27 cellular contexts compared by ENCODE assay signal in the genomic region with DNA sequence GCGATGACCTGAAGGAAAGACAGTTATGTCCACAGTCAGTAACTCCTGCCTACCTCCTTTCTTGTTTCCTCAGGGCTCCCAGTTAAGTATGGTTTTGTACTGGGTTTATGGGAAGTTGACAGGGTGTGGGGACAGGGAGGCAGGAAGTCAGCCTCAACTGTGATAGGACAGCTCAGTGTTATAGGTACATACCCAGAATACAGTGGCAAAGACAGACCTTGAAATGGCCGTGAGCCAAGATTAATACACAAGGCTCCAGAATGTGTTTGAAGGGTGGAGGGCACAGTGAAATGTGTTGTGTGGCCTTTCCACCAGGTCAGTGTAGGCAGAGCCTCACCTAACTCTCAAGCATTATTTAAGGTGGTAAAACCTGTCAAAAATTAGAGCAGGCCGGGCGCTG. TPM values are rescaled to one million over a fixed set of nuclear protein-coding genes. Genes with fewer than 3 reads are reported as not detected.
DNase-seq lines count a peak whose midpoint lies in the region; ATAC-seq, FAIRE-seq and TF ChIP-seq lines count a peak whose summit lies in the region.
"Had no signal": no experiment of that assay in that cellular context is flagged by ENCODE, and none has a peak within 500 bp of the region (broad histone marks: within the 10 kb centered on the region; RNA-seq: fewer than 3 reads in every experiment).

No MANE protein-coding gene starts in this region.

- H3K36me3 Mint-ChIP-seq in activated naive CD4-positive, alpha-beta T cell treated with anti-CD3 and anti-CD28 coated beads, Interleukin-2, amount 50 U/mL, for 24 hours: no peaks in the 10 kb centered on the region
- H3K36me3 Mint-ChIP-seq in activated B cell treated with CpG ODN at 0.5 μM for 24 hours (ENCODE audit: low read depth): no peaks in the 10 kb centered on the region

- H2BK15ac ChIP-seq in H1 (ENCODE audit: low read length): no peak overlapping the region

- H2BK12ac ChIP-seq in H1 (ENCODE audit: low read depth, low read length): no peak overlapping the region

- WGBS in H1 (ENCODE audit: extremely low coverage in 1 of 2, insufficient coverage in 1 of 2, insufficient read length in 1 of 2, insufficient replicate concordance in 2 of 2, low coverage in 1 of 2, low lambda C conversion rate in 2 of 2, missing lambda C conversion rate in 1 of 2), 2 experiments: 100% methylated on average over 4 of the region's 4 CpGs; no CpG with 5 or more reads in 1 of the 2 experiments
- WGBS in esophagus squamous epithelium, 2 donors: 78 to 88% methylated on average over 4 of the region's 4 CpGs

- TF ChIP-seq RAD21 in H1 (IDR thresholded peaks at IDR 0.05 in 1 of 2, conservative IDR thresholded peaks at IDR 0.05 in 1 of 2; ENCODE audit: low read depth in 2 of 2, low read length in 2 of 2): no peak

- no peak overlapping the region for H3K56ac ChIP-seq in H1 (replicated peaks; ENCODE audit: insufficient read length, low read depth, low read length)

- H3K23me2 ChIP-seq in H1 (ENCODE audit: low read depth, low read length): no peaks in the 10 kb centered on the region

- H3K36me3 ChIP-seq in H1 (ENCODE audit: control insufficient read depth in 2 of 4, insufficient read depth in 4 of 4, low read length in 3 of 4) (no peaks in the 10 kb centered on the region), esophagus squamous epithelium (no peaks in the 10 kb centered on the region)
- H3K36me3 ChIP-seq: SJSA1, stomach, upper lobe of left lung had no signal

- H2BK120ac ChIP-seq in H1 (replicated peaks; ENCODE audit: low read depth, low read length): no peak overlapping the region

- H2BK5ac ChIP-seq in H1 (ENCODE audit: low read depth, low read length): no peak overlapping the region

- no peak overlapping the region for H4K5ac ChIP-seq in H1 (ENCODE audit: insufficient read length, low read depth, low read length)

- no peak overlapping the region for H2AFZ ChIP-seq in H1 (ENCODE audit: low read length)

- no peak overlapping the region for H3K4me3 Mint-ChIP-seq in activated naive CD4-positive, alpha-beta T cell treated with anti-CD3 and anti-CD28 coated beads, Interleukin-2, amount 50 U/mL, for 24 hours
- H3K4me3 Mint-ChIP-seq in activated B cell treated with CpG ODN at 0.5 μM for 24 hours: no peak overlapping the region
- H3K4me3 Mint-ChIP-seq in stimulated activated naive CD8-positive, alpha-beta T cell treated with anti-CD3 and anti-CD28 coated beads, Interleukin-15, amount 100 ng/mL, for 72 hours: peak overlapping the region; percentile 51 to 74
- H3K4me3 Mint-ChIP-seq: neural crest cell had no signal

- H3K9ac ChIP-seq in H1 (replicated peaks in 1 of 4; ENCODE audit: extremely low read depth in 1 of 4, low read depth in 3 of 4, low read length in 3 of 4): no peak overlapping the region

- H3K79me1 ChIP-seq in H1 (ENCODE audit: low read depth, low read length): no peaks in the 10 kb centered on the region

- H3K23ac ChIP-seq in H1 (ENCODE audit: insufficient read length): no peak overlapping the region

- H2AK5ac ChIP-seq in H1 (ENCODE audit: low read depth, low read length): no peak overlapping the region

- H3K9me3 Mint-ChIP-seq in activated naive CD4-positive, alpha-beta T cell treated with anti-CD3 and anti-CD28 coated beads, Interleukin-2, amount 50 U/mL, for 24 hours: no peaks in the 10 kb centered on the region
- H3K9me3 Mint-ChIP-seq in activated B cell treated with CpG ODN at 0.5 μM for 24 hours: no peaks in the 10 kb centered on the region
- H3K9me3 Mint-ChIP-seq in stimulated activated naive CD8-positive, alpha-beta T cell treated with anti-CD3 and anti-CD28 coated beads, Interleukin-15, amount 100 ng/mL, for 72 hours: no peaks in the 10 kb centered on the region
- H3K9me3 Mint-ChIP-seq: neural crest cell had no signal

- no peak overlapping the region for H4K91ac ChIP-seq in H1 (replicated peaks; ENCODE audit: insufficient read length, low read length)

- TF ChIP-seq POLR2A in H1 (IDR thresholded peaks at IDR 0.05; ENCODE audit: control extremely low read depth in 1 of 2, low read depth in 2 of 2, low read length in 2 of 2) (no peak), esophagus squamous epithelium (IDR thresholded peaks at IDR 0.05) (no peak)

- no peak overlapping the region for H4K8ac ChIP-seq in H1 (ENCODE audit: extremely low read depth, insufficient read depth, low read length)

- TF ChIP-seq CTCF in activated B cell treated with CpG ODN at 0.5 μM for 24 hours (IDR thresholded peaks at IDR 0.05): no peak
- TF ChIP-seq CTCF in H1 (IDR thresholded peaks at IDR 0.05; ENCODE audit: control extremely low read depth in 1 of 3, insufficient read depth in 1 of 3, low read depth in 1 of 3, low read length in 3 of 3): no peak
- TF ChIP-seq CTCF in esophagus squamous epithelium (IDR thresholded peaks at IDR 0.05): no peak

- intact Hi-C loops in activated B cell treated with CpG ODN at 0.5 μM for 24 hours (cut with micrococcal nuclease) (loop anchor here (10.0 kb wide), 3 partner anchors 244 to 814 kb away; partner anchors contain the start of gene CSRNP2), esophagus squamous epithelium (cut with DNase I) (no loop called here)

- peak overlapping the region; percentile 91 for H3K27ac Mint-ChIP-seq in activated naive CD4-positive, alpha-beta T cell treated with anti-CD3 and anti-CD28 coated beads, Interleukin-2, amount 50 U/mL, for 24 hours
- peak overlapping the region; percentile 24 for H3K27ac Mint-ChIP-seq in activated B cell treated with CpG ODN at 0.5 μM for 24 hours
- H3K27ac Mint-ChIP-seq in stimulated activated naive CD8-positive, alpha-beta T cell treated with anti-CD3 and anti-CD28 coated beads, Interleukin-15, amount 100 ng/mL, for 72 hours: peak overlapping the region in 1 of 2 donors; percentile 49

- no peak for DNase-seq in activated naive CD4-positive, alpha-beta T cell (lab: John Stamatoyannopoulos, UW)
- DNase-seq in activated B cell treated with CpG ODN at 0.5 μM for 24 hours (no peak), H1 (ENCODE audit: low read depth in 1 of 2, low spot score in 2 of 2) (no peak), esophagus squamous epithelium (lab: John Stamatoyannopoulos, UW) (no peak), NCI-H2171 treated with DMSO at 0.1 percent for 48 hours (lab: John Stamatoyannopoulos, UW) (no peak), LoVo (ENCODE audit: low spot score) (no peak)
- no peak for DNase-seq in stimulated activated naive CD8-positive, alpha-beta T cell treated with anti-CD3 and anti-CD28 coated beads, Interleukin-15, amount 100 ng/mL, for 72 hours
- DNase-seq: activated gamma-delta T cell treated with Interleukin-2 at 50 U/mL for 16 hours; COR-L47; DND-41; H7; NCI-H1092 treated with DMSO at 0.1 percent for 48 hours; NCI-H2029 treated with DMSO at 0.1 percent for 48 hours; NCI-H446 treated with DMSO at 0.1 percent for 48 hours; stimulated activated CD4-positive, alpha-beta T cell treated with anti-CD3 and anti-CD28 coated beads, Interleukin-2, amount 100 ng/mL, for 48 hours; stomach; T1000; upper lobe of left lung had no signal

- H3K79me2 ChIP-seq in H1 (ENCODE audit: control insufficient read depth in 1 of 2, insufficient read depth in 2 of 2, low read length in 2 of 2): no peaks in the 10 kb centered on the region

- H3K4me2 ChIP-seq in H1 (ENCODE audit: insufficient read depth in 1 of 2, low read depth in 2 of 2, low read length in 2 of 2): no peak overlapping the region

- no peak for FAIRE-seq in H1 (lab: Jason Lieb, UNC)
- FAIRE-seq: HTR-8/SVneo had no signal

- TF ChIP-seq EP300 in H1 (IDR thresholded peaks at IDR 0.05; ENCODE audit: borderline replicate concordance in 1 of 2, low read depth in 2 of 2, low read length in 2 of 2): no peak

- H3K4me1 Mint-ChIP-seq in activated naive CD4-positive, alpha-beta T cell treated with anti-CD3 and anti-CD28 coated beads, Interleukin-2, amount 50 U/mL, for 24 hours: peaks cover 70% of the 10 kb centered on the region
- peaks cover 64% of the 10 kb centered on the region for H3K4me1 Mint-ChIP-seq in activated B cell treated with CpG ODN at 0.5 μM for 24 hours
- peaks cover 47% of the 10 kb centered on the region for H3K4me1 Mint-ChIP-seq in stimulated activated naive CD8-positive, alpha-beta T cell treated with anti-CD3 and anti-CD28 coated beads, Interleukin-15, amount 100 ng/mL, for 72 hours

- no peak overlapping the region for H2BK20ac ChIP-seq in H1 (ENCODE audit: low read length)

- POLR2A ChIA-PET in activated B cell treated with CpG ODN at 0.5 μM for 24 hours (lab: Charles Lee) (no interaction called here), H1 (lab: Charles Lee; ENCODE audit: partially characterized antibody) (no interaction called here)

- H3K4ac ChIP-seq in H1 (replicated peaks; ENCODE audit: insufficient read length, low read depth, low read length): no peak overlapping the region

- H3K27me3 Mint-ChIP-seq in activated naive CD4-positive, alpha-beta T cell treated with anti-CD3 and anti-CD28 coated beads, Interleukin-2, amount 50 U/mL, for 24 hours: no peaks in the 10 kb centered on the region
- no peaks in the 10 kb centered on the region for H3K27me3 Mint-ChIP-seq in activated B cell treated with CpG ODN at 0.5 μM for 24 hours
- H3K27me3 Mint-ChIP-seq in stimulated activated naive CD8-positive, alpha-beta T cell treated with anti-CD3 and anti-CD28 coated beads, Interleukin-15, amount 100 ng/mL, for 72 hours: no peaks in the 10 kb centered on the region

- H3K4me1 ChIP-seq in H1 (replicated peaks in 1 of 4; ENCODE audit: control insufficient read depth in 3 of 4, insufficient read depth in 4 of 4, low read length in 3 of 4): no peaks in the 10 kb centered on the region; a peak in 1 of 7 replicates
- H3K4me1 ChIP-seq in esophagus squamous epithelium: peaks cover 31 to 47% (median 35%) of the 10 kb centered on the region in 3 donors

- H3K27me3 ChIP-seq in H1 (replicated peaks in 1 of 4; ENCODE audit: control insufficient read depth in 3 of 4, extremely low read depth in 1 of 4, insufficient read depth in 3 of 4, low read length in 3 of 4) (no peaks in the 10 kb centered on the region), esophagus squamous epithelium (no peaks in the 10 kb centered on the region)
- H3K27me3 ChIP-seq: SJSA1, stomach, upper lobe of left lung had no signal

- H3K14ac ChIP-seq in H1 (ENCODE audit: insufficient read length): peak overlapping the region; percentile 71

- ATAC-seq in activated B cell treated with CpG ODN at 0.5 μM for 24 hours (ENCODE audit: low read depth): no peak
- ATAC-seq in stimulated activated naive CD8-positive, alpha-beta T cell treated with anti-CD3 and anti-CD28 coated beads, Interleukin-15, amount 100 ng/mL, for 72 hours: no peak
- ATAC-seq: Panc1 had no signal

- H3K4me3 ChIP-seq in H1 (ENCODE audit: extremely low read depth in 1 of 4, insufficient read depth in 2 of 4, low read depth in 3 of 4, low read length in 4 of 4): no peak overlapping the region
- H3K4me3 ChIP-seq in esophagus squamous epithelium: no peak overlapping the region
- H3K4me3 ChIP-seq: SJSA1, stomach, upper lobe of left lung had no signal

- H4K20me1 ChIP-seq in H1 (replicated peaks in 1 of 2; ENCODE audit: control insufficient read depth in 1 of 2, insufficient read depth in 2 of 2, low read length in 2 of 2): no peaks in the 10 kb centered on the region

- H3K18ac ChIP-seq in H1 (ENCODE audit: extremely low read depth, low read length): no peak overlapping the region

- no peaks in the 10 kb centered on the region for H3K9me3 ChIP-seq in H1 (ENCODE audit: insufficient read depth in 2 of 2, low read depth in 1 of 2, low read length in 1 of 2)
- no peaks in the 10 kb centered on the region for H3K9me3 ChIP-seq in esophagus squamous epithelium
- H3K9me3 ChIP-seq: SJSA1, stomach, upper lobe of left lung had no signal

- CTCF ChIA-PET in activated B cell treated with CpG ODN at 0.5 μM for 24 hours (lab: Charles Lee) (interaction anchor here (2.9 kb wide), 1 partner anchor 12 kb away, joined by 18 read pairs; no protein-coding TSS in a partner anchor), H1 (lab: Charles Lee; ENCODE audit: partially characterized antibody) (interaction anchor here (0.7 to 0.9 kb wide), 2 partner anchors 9 to 11 kb away, joined by 4 read pairs; no protein-coding TSS in a partner anchor)

- no peak overlapping the region for H3K27ac ChIP-seq in H1 (ENCODE audit: low read depth, low read length)
- peak overlapping the region in 1 of 4 donors; percentile 10 for H3K27ac ChIP-seq in esophagus squamous epithelium
- H3K27ac ChIP-seq: stomach had no signal

RNA-seq across cellular contexts. Expression of gene BIN2, which starts 4.6 kb away (rescaled TPM):
- total RNA-seq in activated B cell treated with CpG ODN at 0.5 μM for 24 hours (22.2 and 25.6 TPM in 2 replicates), esophagus squamous epithelium (1 to 10 TPM; 1.7 to 5.5 (median 3.3) TPM)
- total RNA-seq in H1 (2021; fragmentation: NEBNext Ultra II Directional; extraction: Animal tissue kit (Norgen Biotek cat#: 25700)): not detected in 2 replicates
- polyA plus RNA-seq in H1 (2011; rRNA removed): 0.05 TPM in 1 of 2 replicates, not detected in the other
- polyA plus RNA-seq in H1 (2011; cell fraction: cytosol; rRNA removed): 0.08 TPM
- not detected for polyA plus RNA-seq in H1 (2011; cell fraction: nucleus; rRNA removed)
- 0.13 TPM in 1 of 4 replicates, not detected in the others for polyA plus RNA-seq in H1 (2012, experiment 1 of 2)
- polyA plus RNA-seq in H1 (2012, experiment 2 of 2): not detected
- polyA plus RNA-seq in H1 (2013, experiment 1 of 2): 0.04 TPM
- polyA plus RNA-seq in H1 (2013, experiment 2 of 2): 0.07 TPM
- 0.24 TPM in 1 of 2 replicates, not detected in the other for polyA minus RNA-seq in H1 (2011; rRNA and poly(A)+ RNA removed)
- not detected for polyA minus RNA-seq in H1 (2011; cell fraction: cytosol; rRNA and poly(A)+ RNA removed)
- polyA minus RNA-seq in H1 (2011; cell fraction: nucleus; rRNA and poly(A)+ RNA removed): not detected
- total RNA-seq: glomerular endothelial cell, neural crest cell, pulmonary artery endothelial cell had no signal

RNA-seq across cellular contexts. Expression of gene CELA1, which starts 17.9 kb away (rescaled TPM):
- total RNA-seq in activated B cell treated with CpG ODN at 0.5 μM for 24 hours: not detected in 2 replicates
- total RNA-seq in H1 (2021; fragmentation: NEBNext Ultra II Directional; extraction: Animal tissue kit (Norgen Biotek cat#: 25700)): not detected in 2 replicates
- polyA plus RNA-seq in H1 (2011; rRNA removed): 0.09 TPM in 1 of 2 replicates, not detected in the other
- not detected for polyA plus RNA-seq in H1 (2011; cell fraction: cytosol; rRNA removed)
- not detected for polyA plus RNA-seq in H1 (2011; cell fraction: nucleus; rRNA removed)
- not detected in 4 replicates for polyA plus RNA-seq in H1 (2012, experiment 1 of 2)
- not detected for polyA plus RNA-seq in H1 (2012, experiment 2 of 2)
- not detected for polyA plus RNA-seq in H1 (2013, experiment 1 of 2)
- not detected for polyA plus RNA-seq in H1 (2013, experiment 2 of 2)
- polyA minus RNA-seq in H1 (2011; rRNA and poly(A)+ RNA removed): not detected in 2 replicates
- not detected for polyA minus RNA-seq in H1 (2011; cell fraction: cytosol; rRNA and poly(A)+ RNA removed)
- not detected for polyA minus RNA-seq in H1 (2011; cell fraction: nucleus; rRNA and poly(A)+ RNA removed)
- not detected for total RNA-seq in esophagus squamous epithelium
- total RNA-seq: cerebellum, glomerular endothelial cell, H7, neural crest cell, pulmonary artery endothelial cell, skeletal muscle tissue, stomach, upper lobe of left lung had no signal
- polyA plus RNA-seq: stomach had no signal

RNA-seq across cellular contexts. Expression of gene SMAGP, which starts 58.4 kb away (rescaled TPM):
- total RNA-seq in activated B cell treated with CpG ODN at 0.5 μM for 24 hours (11.4 and 11.5 TPM in 2 replicates), esophagus squamous epithelium (100 to 1,000 TPM in 3 of 4 donors, 10 to 100 TPM in 1; 97.8 to 169 (median 124) TPM)
- total RNA-seq in H1 (2021; fragmentation: NEBNext Ultra II Directional; extraction: Animal tissue kit (Norgen Biotek cat#: 25700)): 9.2 and 9.4 TPM in 2 replicates
- polyA plus RNA-seq in H1 (2011; rRNA removed): 12.7 and 13.9 TPM in 2 replicates
- polyA plus RNA-seq in H1 (2011; cell fraction: cytosol; rRNA removed): 12.9 TPM
- 8.2 TPM for polyA plus RNA-seq in H1 (2011; cell fraction: nucleus; rRNA removed)
- 9.5 to 11.2 TPM (median 10.4 TPM) in 4 replicates for polyA plus RNA-seq in H1 (2012, experiment 1 of 2)
- 11.1 TPM for polyA plus RNA-seq in H1 (2012, experiment 2 of 2)
- 10.1 TPM for polyA plus RNA-seq in H1 (2013, experiment 1 of 2)
- 11.8 TPM for polyA plus RNA-seq in H1 (2013, experiment 2 of 2)
- polyA minus RNA-seq in H1 (2011; rRNA and poly(A)+ RNA removed): 9.9 and 12.0 TPM in 2 replicates
- 3.4 TPM for polyA minus RNA-seq in H1 (2011; cell fraction: cytosol; rRNA and poly(A)+ RNA removed)
- 5.0 TPM for polyA minus RNA-seq in H1 (2011; cell fraction: nucleus; rRNA and poly(A)+ RNA removed)

Comparison
In these comparisons a context has a peak if more than half of its experiments do, and no peak if none do; other contexts are left out.
1. H3K4me3 Mint-ChIP-seq: peak in stimulated activated naive CD8-positive, alpha-beta T cell treated with anti-CD3 and anti-CD28 coated beads, Interleukin-15, amount 100 ng/mL, for 72 hours (2 of 2); none in activated naive CD4-positive, alpha-beta T cell treated with anti-CD3 and anti-CD28 coated beads, Interleukin-2, amount 50 U/mL, for 24 hours (single experiment) and activated B cell treated with CpG ODN at 0.5 μM for 24 hours (single experiment).